ENCODE assay signal across 1 cellular context in the genomic region with DNA sequence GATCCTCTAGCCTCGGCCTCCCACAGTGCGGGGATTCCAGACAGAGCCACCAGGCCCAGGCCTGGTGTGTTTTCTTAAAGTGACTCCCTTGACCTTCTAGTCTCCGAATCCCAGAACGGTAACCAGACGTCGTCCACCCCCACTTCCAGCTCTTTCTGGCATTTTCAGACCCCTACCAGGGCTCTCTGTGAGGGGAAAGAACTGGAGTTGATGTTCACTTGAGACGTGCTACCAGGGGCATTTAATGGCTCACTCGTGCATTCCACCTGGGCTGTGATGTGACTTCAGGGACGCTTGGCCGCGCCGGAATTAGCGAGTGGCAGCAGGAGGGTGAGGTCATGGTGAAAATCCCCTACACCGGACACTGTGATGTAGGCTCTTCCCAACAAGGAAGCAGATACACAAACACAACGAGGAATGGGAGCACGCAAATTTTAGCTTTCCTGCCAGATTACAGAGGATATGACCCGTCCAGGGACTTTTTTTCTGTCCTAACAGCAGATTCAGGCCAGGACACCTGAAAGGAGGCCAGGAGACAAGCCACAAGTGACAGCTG.
TF ChIP-seq lines count a peak whose summit lies in the region.

No MANE protein-coding gene starts in this region.

TF ChIP-seq in SK-N-SH, 30 proteins besides CTCF, POLR2A, EP300 and RAD21 (continued from another document):
- TF ChIP-seq, protein P1, sequence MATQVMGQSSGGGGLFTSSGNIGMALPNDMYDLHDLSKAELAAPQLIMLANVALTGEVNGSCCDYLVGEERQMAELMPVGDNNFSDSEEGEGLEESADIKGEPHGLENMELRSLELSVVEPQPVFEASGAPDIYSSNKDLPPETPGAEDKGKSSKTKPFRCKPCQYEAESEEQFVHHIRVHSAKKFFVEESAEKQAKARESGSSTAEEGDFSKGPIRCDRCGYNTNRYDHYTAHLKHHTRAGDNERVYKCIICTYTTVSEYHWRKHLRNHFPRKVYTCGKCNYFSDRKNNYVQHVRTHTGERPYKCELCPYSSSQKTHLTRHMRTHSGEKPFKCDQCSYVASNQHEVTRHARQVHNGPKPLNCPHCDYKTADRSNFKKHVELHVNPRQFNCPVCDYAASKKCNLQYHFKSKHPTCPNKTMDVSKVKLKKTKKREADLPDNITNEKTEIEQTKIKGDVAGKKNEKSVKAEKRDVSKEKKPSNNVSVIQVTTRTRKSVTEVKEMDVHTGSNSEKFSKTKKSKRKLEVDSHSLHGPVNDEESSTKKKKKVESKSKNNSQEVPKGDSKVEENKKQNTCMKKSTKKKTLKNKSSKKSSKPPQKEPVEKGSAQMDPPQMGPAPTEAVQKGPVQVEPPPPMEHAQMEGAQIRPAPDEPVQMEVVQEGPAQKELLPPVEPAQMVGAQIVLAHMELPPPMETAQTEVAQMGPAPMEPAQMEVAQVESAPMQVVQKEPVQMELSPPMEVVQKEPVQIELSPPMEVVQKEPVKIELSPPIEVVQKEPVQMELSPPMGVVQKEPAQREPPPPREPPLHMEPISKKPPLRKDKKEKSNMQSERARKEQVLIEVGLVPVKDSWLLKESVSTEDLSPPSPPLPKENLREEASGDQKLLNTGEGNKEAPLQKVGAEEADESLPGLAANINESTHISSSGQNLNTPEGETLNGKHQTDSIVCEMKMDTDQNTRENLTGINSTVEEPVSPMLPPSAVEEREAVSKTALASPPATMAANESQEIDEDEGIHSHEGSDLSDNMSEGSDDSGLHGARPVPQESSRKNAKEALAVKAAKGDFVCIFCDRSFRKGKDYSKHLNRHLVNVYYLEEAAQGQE (IDR thresholded peaks at IDR 0.05; ENCODE audit: low read depth, low read length), result no peak
- TF ChIP-seq, protein P2, sequence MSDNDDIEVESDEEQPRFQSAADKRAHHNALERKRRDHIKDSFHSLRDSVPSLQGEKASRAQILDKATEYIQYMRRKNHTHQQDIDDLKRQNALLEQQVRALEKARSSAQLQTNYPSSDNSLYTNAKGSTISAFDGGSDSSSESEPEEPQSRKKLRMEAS (IDR thresholded peaks at IDR 0.05; ENCODE audit: low read depth), result no peak
- TF ChIP-seq NRF1 (IDR thresholded peaks at IDR 0.05; ENCODE audit: low read depth, low read length) (no peak), GABPA (IDR thresholded peaks at IDR 0.05; ENCODE audit: low read depth) (no peak), GATA2 (CRISPR knock-in tag; IDR thresholded peaks at IDR 0.05) (no peak), TCF12 (IDR thresholded peaks at IDR 0.05) (no peak)
